ENCODE assay signal across 8 cellular contexts in the genomic region with DNA sequence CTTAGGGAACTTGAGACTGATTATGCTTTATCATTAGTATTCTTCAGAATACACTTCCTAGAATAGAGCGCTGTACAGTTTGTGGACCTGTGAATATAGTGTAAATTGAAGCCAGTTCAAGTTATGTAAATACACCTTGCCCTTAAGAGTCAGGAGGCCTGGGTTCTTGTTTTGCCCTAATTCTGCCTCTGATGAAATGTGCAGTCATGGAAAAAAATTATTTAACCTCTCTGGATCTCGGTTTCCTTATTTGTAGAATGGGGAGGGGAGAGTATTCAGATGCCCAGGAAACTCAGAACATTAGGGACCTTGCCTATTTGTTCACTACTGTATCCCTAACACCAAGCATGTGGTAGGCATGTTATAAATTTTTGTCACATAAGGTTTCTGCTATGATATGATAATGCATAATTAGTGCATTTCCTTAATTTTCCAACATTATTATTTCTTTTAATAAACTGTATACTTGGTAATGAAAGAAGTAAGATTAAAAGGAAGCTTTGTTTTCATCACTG. TPM values are rescaled to one million over a fixed set of nuclear protein-coding genes. Genes with fewer than 3 reads are reported as not detected.
DNase-seq lines count a peak whose midpoint lies in the region; ATAC-seq and TF ChIP-seq lines count a peak whose summit lies in the region.

No MANE protein-coding gene starts in this region.

- H2AFZ ChIP-seq in neuronal stem cell (ENCODE audit: low read length) = peak overlapping the region; percentile 100

- no peak overlapping the region for H4K8ac ChIP-seq in neuronal stem cell (ENCODE audit: low read depth, low read length)

- peak overlapping the region; percentile 87 for H3K4me3 Mint-ChIP-seq in chondrocyte (ENCODE audit: unreplicated experiment)

- no peak overlapping the region for H3K14ac ChIP-seq in neuronal stem cell (ENCODE audit: low read length)

- no peak overlapping the region for H3K4ac ChIP-seq in neuronal stem cell (ENCODE audit: low read length)

- no peak overlapping the region for H3K27ac ChIP-seq in neuronal stem cell (replicated peaks; ENCODE audit: low read length)

- H2BK15ac ChIP-seq in neuronal stem cell (ENCODE audit: low read length) = no peak overlapping the region

- no peak overlapping the region for H3K9ac ChIP-seq in neuronal stem cell (ENCODE audit: low read depth, low read length, poor library complexity)

- H4K91ac ChIP-seq in neuronal stem cell (ENCODE audit: low read depth, low read length, poor library complexity) = no peak overlapping the region

- peaks cover 15% of the 10 kb centered on the region for H3K4me1 Mint-ChIP-seq in chondrocyte (ENCODE audit: low read depth)

- H3K9me3 ChIP-seq in MG63 (no peaks in the 10 kb centered on the region), neuronal stem cell (replicated peaks in 1 of 2; ENCODE audit: control insufficient read depth in 2 of 2, insufficient read depth in 1 of 2, low read depth in 1 of 2, low read length in 2 of 2) (peaks cover 0 to 14% of the 10 kb centered on the region in 2 donors)

- no peak overlapping the region for H2AK5ac ChIP-seq in neuronal stem cell (ENCODE audit: low read depth, low read length)

- DNase-seq in GF-D8 (lab: John Stamatoyannopoulos, UW) (peak; percentile 16), MG63 (no peak), chondrocyte (ENCODE audit: low spot score) (no peak), neuronal stem cell (ENCODE audit: low spot score) (no peak), superior temporal gyrus (ENCODE audit: extremely low spot score) (no peak)

- no peak overlapping the region for H3K18ac ChIP-seq in neuronal stem cell (ENCODE audit: low read length)

- peaks cover 2 to 8% of the 10 kb centered on the region in 2 donors for H3K4me1 ChIP-seq in neuronal stem cell (ENCODE audit: control insufficient read depth in 2 of 2, insufficient read depth in 1 of 2, low read depth in 1 of 2, low read length in 2 of 2)

- H3K27ac Mint-ChIP-seq in chondrocyte (ENCODE audit: unreplicated experiment) = no peak overlapping the region

- no peak overlapping the region for H3K4me2 ChIP-seq in neuronal stem cell (ENCODE audit: insufficient read depth, low read length, poor library complexity, severe bottlenecking)

- H3K36me3 ChIP-seq in MG63 = no peaks in the 10 kb centered on the region; the same call in 1 of the 2 replicates
- H3K36me3 ChIP-seq in neuronal stem cell (replicated peaks in 1 of 2; ENCODE audit: control insufficient read depth in 2 of 2, insufficient read depth in 2 of 2, low read length in 2 of 2) = no peaks in the 10 kb centered on the region

- no peak overlapping the region for H2BK12ac ChIP-seq in neuronal stem cell (ENCODE audit: low read length)

- ATAC-seq in HG02884 (IDR thresholded peaks at IDR 0.05; ENCODE audit: unreplicated experiment) = no peak
- no peak for ATAC-seq in GM18868 (IDR thresholded peaks at IDR 0.05; ENCODE audit: unreplicated experiment)
- no peak for ATAC-seq in HG02852 (IDR thresholded peaks at IDR 0.05; ENCODE audit: unreplicated experiment)

- peaks cover 5% of the 10 kb centered on the region for H3K9me3 Mint-ChIP-seq in chondrocyte (ENCODE audit: low read depth)

- no peaks in the 10 kb centered on the region for H3K27me3 ChIP-seq in MG63
- no peaks in the 10 kb centered on the region for H3K27me3 ChIP-seq in neuronal stem cell (ENCODE audit: control insufficient read depth in 3 of 3, insufficient read depth in 3 of 3, low read depth in 1 of 3, low read length in 3 of 3)

- WGBS in neuronal stem cell (ENCODE audit: extremely low coverage in 2 of 2, insufficient read length in 2 of 2, insufficient replicate concordance in 1 of 2), 2 donors = no CpG with 5 or more reads among the region's 2 CpGs

- peaks cover 2% of the 10 kb centered on the region for H3K79me1 ChIP-seq in neuronal stem cell (ENCODE audit: low read depth, low read length)

- H3K27me3 Mint-ChIP-seq in chondrocyte (ENCODE audit: low read depth) = no peaks in the 10 kb centered on the region

- no peak overlapping the region for H2BK5ac ChIP-seq in neuronal stem cell (ENCODE audit: low read length)

- no peaks in the 10 kb centered on the region for H3K36me3 Mint-ChIP-seq in chondrocyte (ENCODE audit: low read depth)

- no peak overlapping the region for H2BK120ac ChIP-seq in neuronal stem cell (ENCODE audit: low read depth, low read length)

- TF ChIP-seq CTCF in chondrocyte (IDR thresholded peaks at IDR 0.05) = no peak

- H3K4me3 ChIP-seq in MG63 (peak overlapping the region; percentile 86), neuronal stem cell (ENCODE audit: low read length in 2 of 2) (peak overlapping the region in 1 of 2 donors; percentile 88)

- no peak overlapping the region for H3K23ac ChIP-seq in neuronal stem cell (ENCODE audit: low read depth, low read length, poor library complexity)

RNA-seq across cellular contexts. Expression of a gene that starts 1.3 kb away (rescaled TPM):
- 6.8 and 10.8 TPM in 2 replicates for total RNA-seq in MG63 (2014; rRNA removed; shearing (Covaris generic); ENCODE audit: low replicate concordance)
- 7.0 to 7.2 TPM (median 7.0 TPM) in 3 replicates for total RNA-seq in chondrocyte
- polyA plus RNA-seq in neuronal stem cell (2013, experiment 1 of 2) = 12.0 TPM
- 12.3 TPM for polyA plus RNA-seq in neuronal stem cell (2013, experiment 2 of 2)
